1 cellular context compared by ENCODE assay signal in genomic region chr15:75140080-75140879, GRCh38.
TF ChIP-seq lines count a peak whose summit lies in the region.

No MANE protein-coding gene starts in this region.

TF ChIP-seq in HepG2, 621 proteins besides CTCF, POLR2A, EP300 and RAD21 (continued from another document and continues in another):
- TF ChIP-seq SOX6 (IDR thresholded peaks at IDR 0.05) (no peak), SOX6 (CRISPR knock-in tag; IDR thresholded peaks at IDR 0.05) (peak; percentile 99), ZNF317 (CRISPR knock-in tag; IDR thresholded peaks at IDR 0.05) (peak; percentile 94), RXRA (CRISPR knock-in tag; IDR thresholded peaks at IDR 0.05) (peak; percentile 69), ZNF501 (CRISPR knock-in tag; IDR thresholded peaks at IDR 0.05) (no peak; the same call in 1 of the 2 replicates), ZNF652 (CRISPR knock-in tag; IDR thresholded peaks at IDR 0.05; ENCODE audit: borderline replicate concordance, low read depth) (no peak), ELK4 (CRISPR knock-in tag; IDR thresholded peaks at IDR 0.05; ENCODE audit: borderline replicate concordance) (no peak), MAX (IDR thresholded peaks at IDR 0.05) (no peak; the same call in 1 of the 2 replicates), ZNF782 (CRISPR knock-in tag; IDR thresholded peaks at IDR 0.05; ENCODE audit: borderline replicate concordance) (peak; percentile 52; the same call in 1 of the 2 replicates), FOXO4 (CRISPR knock-in tag; conservative IDR thresholded peaks at IDR 0.05) (no peak), PHF5A (CRISPR knock-in tag; IDR thresholded peaks at IDR 0.05; ENCODE audit: low read depth, unreplicated experiment) (no peak), SMARCE1 (IDR thresholded peaks at IDR 0.05; ENCODE audit: borderline replicate concordance) (no peak), GTF2F1 (IDR thresholded peaks at IDR 0.05; ENCODE audit: low read length) (no peak), GTF3A (CRISPR knock-in tag; conservative IDR thresholded peaks at IDR 0.05) (no peak), TCF7 (IDR thresholded peaks at IDR 0.05; ENCODE audit: low read depth) (peak; percentile 95), ZNF446 (CRISPR knock-in tag; IDR thresholded peaks at IDR 0.05) (no peak), THAP11 (CRISPR knock-in tag; IDR thresholded peaks at IDR 0.05) (peak; percentile 62; the same call in 1 of the 2 replicates), ZNF615 (CRISPR knock-in tag; IDR thresholded peaks at IDR 0.05; ENCODE audit: borderline replicate concordance) (no peak), ZSCAN21 (CRISPR knock-in tag; IDR thresholded peaks at IDR 0.05; ENCODE audit: borderline replicate concordance) (0 out of 2 replicates have a peak, but pooled peaks have one; percentile 35), CSRNP1 (CRISPR knock-in tag; IDR thresholded peaks at IDR 0.05) (peak; percentile 75; the same call in 1 of the 2 replicates), RFXAP (CRISPR knock-in tag; IDR thresholded peaks at IDR 0.05; ENCODE audit: borderline replicate concordance) (peak; percentile 64; the same call in 1 of the 2 replicates), CHD4 (IDR thresholded peaks at IDR 0.05; ENCODE audit: borderline replicate concordance, low read length) (0 out of 2 replicates have a peak, but pooled peaks have one; percentile 46), ZNF224 (CRISPR knock-in tag; IDR thresholded peaks at IDR 0.05) (0 out of 2 replicates have a peak, but pooled peaks have one; percentile 67), CC2D1A (CRISPR knock-in tag; IDR thresholded peaks at IDR 0.05) (no peak), HNF4A (CRISPR knock-in tag; IDR thresholded peaks at IDR 0.05) (peak; percentile 94), EED (CRISPR knock-in tag; IDR thresholded peaks at IDR 0.05) (no peak), ZNF687 (CRISPR knock-in tag; IDR thresholded peaks at IDR 0.05) (peak; percentile 97), FUBP1 (CRISPR knock-in tag; IDR thresholded peaks at IDR 0.05; ENCODE audit: borderline replicate concordance) (no peak), SOX5 (CRISPR knock-in tag; IDR thresholded peaks at IDR 0.05; ENCODE audit: borderline replicate concordance) (peak; percentile 98), ZNF253 (CRISPR knock-in tag; IDR thresholded peaks at IDR 0.05; ENCODE audit: borderline replicate concordance) (no peak), ZNF296 (CRISPR knock-in tag; conservative IDR thresholded peaks at IDR 0.05) (no peak), SAFB2 (CRISPR knock-in tag; IDR thresholded peaks at IDR 0.05; ENCODE audit: borderline replicate concordance, low read depth) (no peak), CHD2 (IDR thresholded peaks at IDR 0.05; ENCODE audit: low read depth, low read length) (no peak), HES4 (CRISPR knock-in tag; IDR thresholded peaks at IDR 0.05; ENCODE audit: borderline replicate concordance) (no peak), MTA1 (CRISPR knock-in tag; IDR thresholded peaks at IDR 0.05; ENCODE audit: borderline replicate concordance) (peak; percentile 94), PRMT3 (CRISPR knock-in tag; IDR thresholded peaks at IDR 0.05; ENCODE audit: borderline replicate concordance, low read depth) (no peak), MED1 (CRISPR knock-in tag; IDR thresholded peaks at IDR 0.05) (peak; percentile 97), MEIS2 (CRISPR knock-in tag; IDR thresholded peaks at IDR 0.05) (peak; percentile 94), ZNF761 (CRISPR knock-in tag; conservative IDR thresholded peaks at IDR 0.05) (0 out of 2 replicates have a peak, but pooled peaks have one; percentile 38), NFRKB (IDR thresholded peaks at IDR 0.05) (no peak), MXD4 (CRISPR knock-in tag; IDR thresholded peaks at IDR 0.05) (no peak), MEF2D (CRISPR knock-in tag; IDR thresholded peaks at IDR 0.05) (peak; percentile 83), ZNF816 (CRISPR knock-in tag; IDR thresholded peaks at IDR 0.05; ENCODE audit: borderline replicate concordance) (no peak), SAP130 (CRISPR knock-in tag; IDR thresholded peaks at IDR 0.05; ENCODE audit: low read depth) (peak; percentile 79), CREB1 (IDR thresholded peaks at IDR 0.05) (no peak), CREB1 (CRISPR knock-in tag; IDR thresholded peaks at IDR 0.05) (peak; percentile 65), ZNF441 (CRISPR knock-in tag; IDR thresholded peaks at IDR 0.05; ENCODE audit: borderline replicate concordance) (peak; percentile 26; the same call in 1 of the 2 replicates), GLI4 (CRISPR knock-in tag; IDR thresholded peaks at IDR 0.05; ENCODE audit: borderline replicate concordance) (no peak), PLRG1 (conservative IDR thresholded peaks at IDR 0.05) (no peak), KDM4B (CRISPR knock-in tag; IDR thresholded peaks at IDR 0.05) (no peak), NR2C2 (CRISPR knock-in tag; IDR thresholded peaks at IDR 0.05; ENCODE audit: borderline replicate concordance) (no peak), NCOA1 (CRISPR knock-in tag; IDR thresholded peaks at IDR 0.05) (no peak), CBX2 (IDR thresholded peaks at IDR 0.05; ENCODE audit: low read depth, low read length) (no peak), CBX2 (CRISPR knock-in tag; IDR thresholded peaks at IDR 0.05; ENCODE audit: low read depth) (no peak), HNRNPL (IDR thresholded peaks at IDR 0.05; ENCODE audit: low read depth, low read length) (0 out of 2 replicates have a peak, but pooled peaks have one; percentile 45), NR2F6 (IDR thresholded peaks at IDR 0.05) (peak; percentile 84), NR2F6 (CRISPR knock-in tag; IDR thresholded peaks at IDR 0.05) (peak; percentile 86), ZNF383 (CRISPR knock-in tag; IDR thresholded peaks at IDR 0.05; ENCODE audit: borderline replicate concordance) (no peak), MIER2 (CRISPR knock-in tag; IDR thresholded peaks at IDR 0.05) (peak; percentile 31; the same call in 1 of the 2 replicates), ZSCAN5A (CRISPR knock-in tag; IDR thresholded peaks at IDR 0.05; ENCODE audit: borderline replicate concordance) (peak; percentile 41; the same call in 1 of the 2 replicates)
- TF ChIP-seq, protein P1, sequence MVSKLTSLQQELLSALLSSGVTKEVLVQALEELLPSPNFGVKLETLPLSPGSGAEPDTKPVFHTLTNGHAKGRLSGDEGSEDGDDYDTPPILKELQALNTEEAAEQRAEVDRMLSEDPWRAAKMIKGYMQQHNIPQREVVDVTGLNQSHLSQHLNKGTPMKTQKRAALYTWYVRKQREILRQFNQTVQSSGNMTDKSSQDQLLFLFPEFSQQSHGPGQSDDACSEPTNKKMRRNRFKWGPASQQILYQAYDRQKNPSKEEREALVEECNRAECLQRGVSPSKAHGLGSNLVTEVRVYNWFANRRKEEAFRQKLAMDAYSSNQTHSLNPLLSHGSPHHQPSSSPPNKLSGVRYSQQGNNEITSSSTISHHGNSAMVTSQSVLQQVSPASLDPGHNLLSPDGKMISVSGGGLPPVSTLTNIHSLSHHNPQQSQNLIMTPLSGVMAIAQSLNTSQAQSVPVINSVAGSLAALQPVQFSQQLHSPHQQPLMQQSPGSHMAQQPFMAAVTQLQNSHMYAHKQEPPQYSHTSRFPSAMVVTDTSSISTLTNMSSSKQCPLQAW (CRISPR knock-in tag; IDR thresholded peaks at IDR 0.05), result peak; percentile 76; the same call in 1 of the 2 replicates
- TF ChIP-seq, protein P2, sequence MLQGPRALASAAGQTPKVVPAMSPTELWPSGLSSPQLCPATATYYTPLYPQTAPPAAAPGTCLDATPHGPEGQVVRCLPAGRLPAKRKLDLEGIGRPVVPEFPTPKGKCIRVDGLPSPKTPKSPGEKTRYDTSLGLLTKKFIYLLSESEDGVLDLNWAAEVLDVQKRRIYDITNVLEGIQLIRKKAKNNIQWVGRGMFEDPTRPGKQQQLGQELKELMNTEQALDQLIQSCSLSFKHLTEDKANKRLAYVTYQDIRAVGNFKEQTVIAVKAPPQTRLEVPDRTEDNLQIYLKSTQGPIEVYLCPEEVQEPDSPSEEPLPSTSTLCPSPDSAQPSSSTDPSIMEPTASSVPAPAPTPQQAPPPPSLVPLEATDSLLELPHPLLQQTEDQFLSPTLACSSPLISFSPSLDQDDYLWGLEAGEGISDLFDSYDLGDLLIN (CRISPR knock-in tag; IDR thresholded peaks at IDR 0.05; ENCODE audit: borderline replicate concordance), result no peak
